9 cellular contexts compared by ENCODE assay signal in genomic region chr15:74790080-74790916, GRCh38. TPM values are rescaled to one million over a fixed set of nuclear protein-coding genes. Genes with fewer than 3 reads are reported as not detected.
DNase-seq lines count a peak whose midpoint lies in the region; TF ChIP-seq lines count a peak whose summit lies in the region.
"Had no signal": no experiment of that assay in that cellular context is flagged by ENCODE, and none has a peak within 500 bp of the region (broad histone marks: within the 10 kb centered on the region; RNA-seq: fewer than 3 reads in every experiment).

No MANE protein-coding gene starts in this region.

- H3K27me3 ChIP-seq in mucosa of stomach (ENCODE audit: control insufficient read depth, insufficient read depth, low read length), result no peaks in the 10 kb centered on the region

- DNase-seq in stimulated activated naive CD4-positive, alpha-beta T cell treated with Interleukin-2 at 50 U/mL for 16 hours (lab: John Stamatoyannopoulos, UW), result peak; percentile 39
- no peak for DNase-seq in stimulated activated naive CD4-positive, alpha-beta T cell (lab: John Stamatoyannopoulos, UW)
- peak; percentile 87 for DNase-seq in SK-MEL-5 (ENCODE audit: low read depth, low spot score)
- no peak for DNase-seq in coronary artery (ENCODE audit: low spot score)
- no peak for DNase-seq in NCI-H1436 treated with DMSO at 0.1 percent for 48 hours (lab: John Stamatoyannopoulos, UW)
- DNase-seq in NCI-H1436 (lab: John Stamatoyannopoulos, UW), result no peak
- no peak for DNase-seq in NCI-H526 treated with DMSO at 0.1 percent for 48 hours (lab: John Stamatoyannopoulos, UW)

- no peak for TF ChIP-seq CTCF in coronary artery (IDR thresholded peaks at IDR 0.05)

- H3K9me3 ChIP-seq in mucosa of stomach (ENCODE audit: control insufficient read depth, low read length), result no peaks in the 10 kb centered on the region

- peaks cover 80% of the 10 kb centered on the region for H3K4me1 ChIP-seq in mucosa of stomach (ENCODE audit: control insufficient read depth, insufficient read depth, low read length)

- no peaks in the 10 kb centered on the region for H3K36me3 ChIP-seq in mucosa of stomach (ENCODE audit: control insufficient read depth, insufficient read depth, low read length)

- in situ Hi-C loops in SK-MEL-5 (cut with HindIII; ENCODE audit: low pct_unique_long_range_greater_than_20kb, low sequenced_read_pairs), result no loop called here

- H3K9ac ChIP-seq in mucosa of stomach (ENCODE audit: low read length), result peak overlapping the region; percentile 61

- H3K27ac ChIP-seq in coronary artery, result peak overlapping the region; percentile 59 to 67

- H3K4me3 ChIP-seq in coronary artery (peak overlapping the region; percentile 34), mucosa of stomach (ENCODE audit: low read length) (no peak overlapping the region)

RNA-seq across cellular contexts. Expression of gene CSK, which starts 8.4 kb away (rescaled TPM):
- 20.7 and 21.5 TPM in 2 replicates for total RNA-seq in SK-MEL-5 (2014; rRNA removed; shearing (Covaris generic))
- 73.6 and 82.4 TPM in 2 replicates for polyA plus RNA-seq in SK-MEL-5 (2015; cell fraction: cytosol; rRNA removed)
- 83.8 and 120 TPM in 2 replicates for polyA plus RNA-seq in SK-MEL-5 (2015; cell fraction: nucleus; rRNA removed)

RNA-seq across cellular contexts. Expression of gene LMAN1L, which starts 22.3 kb away (rescaled TPM):
- not detected in 2 replicates for total RNA-seq in SK-MEL-5 (2014; rRNA removed; shearing (Covaris generic))
- not detected in 2 replicates for polyA plus RNA-seq in SK-MEL-5 (2015; cell fraction: cytosol; rRNA removed)
- 0.12 and 0.45 TPM in 2 replicates for polyA plus RNA-seq in SK-MEL-5 (2015; cell fraction: nucleus; rRNA removed)

RNA-seq across cellular contexts. Expression of gene CPLX3, which starts 36.1 kb away (rescaled TPM):
- total RNA-seq in SK-MEL-5 (2014; rRNA removed; shearing (Covaris generic)), result not detected in 2 replicates
- not detected in 2 replicates for polyA plus RNA-seq in SK-MEL-5 (2015; cell fraction: cytosol; rRNA removed)
- 0.69 and 0.92 TPM in 2 replicates for polyA plus RNA-seq in SK-MEL-5 (2015; cell fraction: nucleus; rRNA removed)
- total RNA-seq: glomerular endothelial cell had no signal

RNA-seq across cellular contexts. Expression of gene CYP1A2, which starts 41.7 kb away (rescaled TPM):
- total RNA-seq in SK-MEL-5 (2014; rRNA removed; shearing (Covaris generic)), result not detected in 2 replicates
- polyA plus RNA-seq in SK-MEL-5 (2015; cell fraction: cytosol; rRNA removed), result 0.08 TPM in 1 of 2 replicates, not detected in the other
- polyA plus RNA-seq in SK-MEL-5 (2015; cell fraction: nucleus; rRNA removed), result not detected in 2 replicates
- total RNA-seq: glomerular endothelial cell had no signal

RNA-seq across cellular contexts. Expression of gene ULK3, which starts 52.7 kb away (rescaled TPM):
- 47.2 and 47.6 TPM in 2 replicates for total RNA-seq in SK-MEL-5 (2014; rRNA removed; shearing (Covaris generic))
- polyA plus RNA-seq in SK-MEL-5 (2015; cell fraction: cytosol; rRNA removed), result 48.9 and 54.8 TPM in 2 replicates
- 770 and 948 TPM in 2 replicates for polyA plus RNA-seq in SK-MEL-5 (2015; cell fraction: nucleus; rRNA removed)

Comparison
In these comparisons a context has a peak if more than half of its experiments do, and no peak if none do; other contexts are left out.
1. DNase-seq: peak in stimulated activated naive CD4-positive, alpha-beta T cell treated with Interleukin-2 at 50 U/mL for 16 hours (single experiment) and SK-MEL-5 (single experiment); none in stimulated activated naive CD4-positive, alpha-beta T cell (0 of 6), coronary artery (single experiment), NCI-H1436 treated with DMSO at 0.1 percent for 48 hours (single experiment), NCI-H1436 (single experiment) and NCI-H526 treated with DMSO at 0.1 percent for 48 hours (single experiment).